Comparison of ENCODE assay signal across 20 cellular contexts in the genomic region with DNA sequence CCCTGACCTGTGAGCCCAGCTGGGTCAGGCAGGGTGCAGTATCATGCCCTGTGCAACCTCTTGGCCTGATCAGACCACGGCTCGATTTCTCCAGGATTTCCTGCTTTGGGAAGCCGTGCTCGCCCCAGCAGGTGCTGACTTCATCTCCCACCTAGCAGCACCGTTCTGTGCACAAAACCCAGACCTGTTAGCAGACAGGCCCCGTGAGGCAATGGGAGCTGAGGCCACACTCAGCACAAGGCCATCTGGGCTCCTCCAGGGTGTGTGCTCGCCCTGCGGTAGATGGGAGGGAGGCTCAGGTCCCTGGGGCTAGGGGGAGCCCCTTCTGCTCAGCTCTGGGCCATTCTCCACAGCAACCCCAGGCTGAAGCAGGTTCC. TPM values are rescaled to one million over a fixed set of nuclear protein-coding genes. Genes with fewer than 3 reads are reported as not detected.
DNase-seq lines count a peak whose midpoint lies in the region; ATAC-seq, FAIRE-seq and TF ChIP-seq lines count a peak whose summit lies in the region.
"Had no signal": no experiment of that assay in that cellular context is flagged by ENCODE, and none has a peak within 500 bp of the region (broad histone marks: within the 10 kb centered on the region; RNA-seq: fewer than 3 reads in every experiment).

No MANE protein-coding gene starts in this region.

- H3K9me1 ChIP-seq in endothelial cell of umbilical vein (replicated peaks; ENCODE audit: control insufficient read depth, extremely low read depth, insufficient read depth, low read length), result no peaks in the 10 kb centered on the region

- intact Hi-C loops in endothelial cell of umbilical vein (cut with micrococcal nuclease), result no loop called here

- H3K9me3 ChIP-seq in BE2C (no peaks in the 10 kb centered on the region), endothelial cell of umbilical vein (replicated peaks; ENCODE audit: control insufficient read depth, insufficient read depth, low read length) (no peaks in the 10 kb centered on the region), neural progenitor cell (ENCODE audit: low read depth) (no peaks in the 10 kb centered on the region)

- peaks cover 7% of the 10 kb centered on the region for H3K27me3 ChIP-seq in BE2C
- H3K27me3 ChIP-seq in endothelial cell of umbilical vein (ENCODE audit: control insufficient read depth in 2 of 2, insufficient read depth in 2 of 2, low read length in 2 of 2), result no peaks in the 10 kb centered on the region
- H3K27me3 ChIP-seq in neural progenitor cell, result no peaks in the 10 kb centered on the region

- H3K79me2 ChIP-seq in endothelial cell of umbilical vein (ENCODE audit: control insufficient read depth, insufficient read depth, low read length) (peaks cover 3% of the 10 kb centered on the region), neural progenitor cell (ENCODE audit: low read depth) (no peaks in the 10 kb centered on the region)

- ATAC-seq in HG03196 (IDR thresholded peaks at IDR 0.05; ENCODE audit: unreplicated experiment) (no peak), HG03457 (IDR thresholded peaks at IDR 0.05; ENCODE audit: unreplicated experiment) (no peak)
- ATAC-seq: activated naive CD8-positive, alpha-beta T cell treated with anti-CD3 and anti-CD28 coated beads, Interleukin-2, amount 50 U/mL, for 24 hours had no signal

- peaks cover 4% of the 10 kb centered on the region for H3K27me3 Mint-ChIP-seq in neural progenitor cell (ENCODE audit: insufficient read depth, low read depth)
- H3K27me3 Mint-ChIP-seq: activated naive CD8-positive, alpha-beta T cell treated with anti-CD3 and anti-CD28 coated beads, Interleukin-2, amount 50 U/mL, for 24 hours; dendritic cell treated with granulocyte-macrophage colony-stimulating factor and Interleukin-4, amounts not matched to agents 40 ng/mL and 50 ng/mL, for 4 days had no signal

- no peak overlapping the region for H3K4me2 ChIP-seq in endothelial cell of umbilical vein (ENCODE audit: insufficient read depth, low read length)
- H3K4me2 ChIP-seq in neural progenitor cell, result no peak overlapping the region
- H3K4me2 ChIP-seq: KMS-11 had no signal

- H3K27ac ChIP-seq in endothelial cell of umbilical vein (ENCODE audit: insufficient read depth, low read depth, low read length) (no peak overlapping the region), neural progenitor cell (peak overlapping the region; percentile 18)
- H3K27ac ChIP-seq: KMS-11 had no signal

- no peak for TF ChIP-seq CTCF in BE2C (IDR thresholded peaks at IDR 0.05; ENCODE audit: low read depth, low read length)
- no peak for TF ChIP-seq CTCF in endothelial cell of umbilical vein (IDR thresholded peaks at IDR 0.05; ENCODE audit: extremely low read depth in 1 of 2, insufficient read depth in 1 of 2, low read depth in 1 of 2, low read length in 2 of 2)
- TF ChIP-seq CTCF in neural progenitor cell (IDR thresholded peaks at IDR 0.05), result no peak

- no peak overlapping the region for H3K27ac Mint-ChIP-seq in neural progenitor cell
- H3K27ac Mint-ChIP-seq: activated naive CD8-positive, alpha-beta T cell treated with anti-CD3 and anti-CD28 coated beads, Interleukin-2, amount 50 U/mL, for 24 hours; dendritic cell treated with granulocyte-macrophage colony-stimulating factor and Interleukin-4, amounts not matched to agents 40 ng/mL and 50 ng/mL, for 4 days had no signal

- H3K9ac ChIP-seq in endothelial cell of umbilical vein (replicated peaks; ENCODE audit: extremely low read depth, insufficient read depth, low read length) (no peak overlapping the region), neural progenitor cell (no peak overlapping the region)
- H3K9ac ChIP-seq: KMS-11 had no signal

- POLR2A ChIA-PET in endothelial cell of umbilical vein (lab: Charles Lee), result no interaction called here

- peak; percentile 4 for DNase-seq in BE2C
- no peak for DNase-seq in endothelial cell of umbilical vein (ENCODE audit: low read depth, low spot score)
- no peak for DNase-seq in neural progenitor cell (ENCODE audit: low spot score)
- no peak for DNase-seq in NOMO-1 treated with DMSO at 0.1 percent for 48 hours (lab: John Stamatoyannopoulos, UW; ENCODE audit: unreplicated experiment)
- DNase-seq in DMS53 treated with DMSO at 0.1 percent for 48 hours (lab: John Stamatoyannopoulos, UW; ENCODE audit: unreplicated experiment), result no peak
- DNase-seq: activated CD4-positive, CD25-positive, alpha-beta regulatory T cell; activated naive CD8-positive, alpha-beta T cell treated with anti-CD3 and anti-CD28 coated beads, Interleukin-2, amount 50 U/mL, for 24 hours; EL; foreskin fibroblast; hippocampal formation; NCI-H1092 treated with DMSO at 0.1 percent for 48 hours; NCI-H510A; stimulated activated CD4-positive, alpha-beta T cell treated with anti-CD3 and anti-CD28 coated beads, Interleukin-12 subunit alpha, Interleukin-12 subunit beta, amount 100 ng/mL, for 4 hours had no signal

- H3K4me1 Mint-ChIP-seq in neural progenitor cell, result peaks cover 5% of the 10 kb centered on the region

- H3K4me1 ChIP-seq in BE2C (no peaks in the 10 kb centered on the region), endothelial cell of umbilical vein (ENCODE audit: control insufficient read depth, extremely low read depth, insufficient read depth, low read length) (peaks cover 5% of the 10 kb centered on the region), neural progenitor cell (peaks cover 3% of the 10 kb centered on the region)

- TF ChIP-seq POLR2A in GM15510 (IDR thresholded peaks at IDR 0.05; ENCODE audit: borderline replicate concordance, extremely low read depth, insufficient read length), result peak; percentile 2
- no peak for TF ChIP-seq POLR2A in endothelial cell of umbilical vein (IDR thresholded peaks at IDR 0.05; ENCODE audit: low read depth, low read length)

- peaks cover 37% of the 10 kb centered on the region for H3K36me3 ChIP-seq in BE2C
- H3K36me3 ChIP-seq in endothelial cell of umbilical vein (ENCODE audit: control insufficient read depth in 2 of 2, extremely low read depth in 1 of 2, insufficient read depth in 2 of 2, low read length in 2 of 2), result peaks cover 4 to 19% of the 10 kb centered on the region in 2 experiments
- no peaks in the 10 kb centered on the region for H3K36me3 ChIP-seq in neural progenitor cell

- FAIRE-seq in endothelial cell of umbilical vein (lab: Jason Lieb, UNC), result no peak
- FAIRE-seq: bronchial epithelial cell, keratinocyte had no signal

- peaks cover 11% of the 10 kb centered on the region for H3K36me3 Mint-ChIP-seq in neural progenitor cell

- H4K20me1 ChIP-seq in endothelial cell of umbilical vein (replicated peaks; ENCODE audit: control insufficient read depth, extremely low read depth, insufficient read depth, low read length) (no peaks in the 10 kb centered on the region), neural progenitor cell (ENCODE audit: low read depth) (peaks cover 22% of the 10 kb centered on the region)

- H3K4me3 Mint-ChIP-seq in neural progenitor cell, result no peak overlapping the region
- H3K4me3 Mint-ChIP-seq: activated naive CD8-positive, alpha-beta T cell treated with anti-CD3 and anti-CD28 coated beads, Interleukin-2, amount 50 U/mL, for 24 hours; dendritic cell treated with granulocyte-macrophage colony-stimulating factor and Interleukin-4, amounts not matched to agents 40 ng/mL and 50 ng/mL, for 4 days had no signal

- CTCF ChIA-PET in endothelial cell of umbilical vein (lab: Charles Lee), result no interaction called here

- peaks cover 5% of the 10 kb centered on the region for H3F3A ChIP-seq in neural progenitor cell (ENCODE audit: low read depth)

- no TSS peak for BruUV-seq in endothelial cell of umbilical vein (replicated peaks; lab: Mats Ljungman, UMichigan)

- no peak overlapping the region for H2AFZ ChIP-seq in endothelial cell of umbilical vein (ENCODE audit: low read depth, low read length)
- H2AFZ ChIP-seq in neural progenitor cell (replicated peaks), result no peak overlapping the region

- H3K4me3 ChIP-seq in BE2C (ENCODE audit: low read depth, low read length) (no peak overlapping the region), endothelial cell of umbilical vein (replicated peaks in 1 of 3; ENCODE audit: insufficient read depth in 1 of 3, low read depth in 1 of 3, low read length in 3 of 3) (no peak overlapping the region), neural progenitor cell (no peak overlapping the region)

- H3K9me3 Mint-ChIP-seq in neural progenitor cell, result no peaks in the 10 kb centered on the region
- H3K9me3 Mint-ChIP-seq: activated naive CD8-positive, alpha-beta T cell treated with anti-CD3 and anti-CD28 coated beads, Interleukin-2, amount 50 U/mL, for 24 hours; dendritic cell treated with granulocyte-macrophage colony-stimulating factor and Interleukin-4, amounts not matched to agents 40 ng/mL and 50 ng/mL, for 4 days had no signal

- dilution Hi-C loops in endothelial cell of umbilical vein (cut with MboI; ENCODE audit: extremely low pct_ligation_motif_present, low sequenced_read_pairs), result no loop called here

TF ChIP-seq in endothelial cell of umbilical vein, 7 proteins besides CTCF, POLR2A, EP300 and RAD21:
- no peak for TF ChIP-seq FOS (IDR thresholded peaks at IDR 0.05; ENCODE audit: borderline replicate concordance, insufficient read depth, low read length)
- no peak for TF ChIP-seq EZH2 (IDR thresholded peaks at IDR 0.05; ENCODE audit: borderline replicate concordance, low read depth, low read length, severe bottlenecking)
- peak; percentile 6 for TF ChIP-seq POLR2AphosphoS5 (IDR thresholded peaks at IDR 0.05; ENCODE audit: insufficient read depth, low read depth, low read length)
- TF ChIP-seq, protein P1, sequence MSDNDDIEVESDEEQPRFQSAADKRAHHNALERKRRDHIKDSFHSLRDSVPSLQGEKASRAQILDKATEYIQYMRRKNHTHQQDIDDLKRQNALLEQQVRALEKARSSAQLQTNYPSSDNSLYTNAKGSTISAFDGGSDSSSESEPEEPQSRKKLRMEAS (IDR thresholded peaks at IDR 0.05; ENCODE audit: insufficient read depth, insufficient read length), result no peak
- TF ChIP-seq JUN (IDR thresholded peaks at IDR 0.05; ENCODE audit: borderline replicate concordance, insufficient read depth, insufficient read length, low read depth), result no peak
- no peak for TF ChIP-seq MYC (IDR thresholded peaks at IDR 0.05; ENCODE audit: low read depth, low read length)
- no peak for TF ChIP-seq GATA2 (IDR thresholded peaks at IDR 0.05; ENCODE audit: insufficient read depth, insufficient read length, low read depth, low read length)

RNA-seq across cellular contexts. Expression of gene SLC19A1, which starts 29.6 kb away (rescaled TPM):
- 63.1 TPM for polyA plus RNA-seq in BE2C (2012; ENCODE audit: insufficient read depth, insufficient read length, low read depth)
- 54.6 and 58.9 TPM in 2 replicates for total RNA-seq in endothelial cell of umbilical vein
- 36.3 and 55.0 TPM in 2 replicates for polyA plus RNA-seq in endothelial cell of umbilical vein
- 16.9 and 19.9 TPM in 2 replicates for polyA plus RNA-seq in endothelial cell of umbilical vein (2011; cell fraction: cytosol; rRNA removed)
- 18.7 and 21.4 TPM in 2 replicates for polyA plus RNA-seq in endothelial cell of umbilical vein (2011; cell fraction: nucleus; rRNA removed)
- 32.8 and 34.1 TPM in 2 replicates for polyA plus RNA-seq in endothelial cell of umbilical vein (2012)
- 26.8 and 29.9 TPM in 2 replicates for polyA minus RNA-seq in endothelial cell of umbilical vein
- 39.4 TPM for polyA minus RNA-seq in endothelial cell of umbilical vein (2011; cell fraction: cytosol; rRNA and poly(A)+ RNA removed)
- 14.9 and 17.1 TPM in 2 replicates for polyA minus RNA-seq in endothelial cell of umbilical vein (2011; cell fraction: nucleus; rRNA and poly(A)+ RNA removed)
- 7.7 and 17.3 TPM in 2 replicates for total RNA-seq in neural progenitor cell (ENCODE audit: low replicate concordance)
